19 cellular contexts compared by ENCODE assay signal in the genomic region with DNA sequence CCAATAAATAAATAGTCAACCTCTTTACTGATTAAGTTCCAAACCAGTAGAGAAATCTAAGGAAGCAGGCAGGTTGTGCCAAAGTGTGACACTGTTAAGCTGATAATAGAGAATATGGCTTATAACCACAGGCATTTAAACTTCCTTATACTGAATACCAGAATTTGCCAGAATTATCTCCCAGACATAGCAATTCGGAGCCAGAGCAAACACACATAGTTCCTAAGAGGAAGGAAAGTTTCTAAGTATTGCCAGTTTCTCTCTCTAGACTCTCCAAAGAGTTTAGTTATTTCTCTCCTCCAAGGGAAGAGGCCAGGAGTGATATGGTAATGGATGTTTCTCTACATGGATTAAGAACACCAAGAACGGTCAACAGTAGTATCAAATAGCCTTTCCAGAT.
"Had no signal": no experiment of that assay in that cellular context is flagged by ENCODE, and none has a peak within 500 bp of the region (broad histone marks: within the 10 kb centered on the region; RNA-seq: fewer than 3 reads in every experiment).

No MANE protein-coding gene starts in this region.

- H3K4me3 ChIP-seq: coronary artery, dorsolateral prefrontal cortex, esophagus muscularis mucosa, gastroesophageal sphincter, heart right ventricle, left lung, lower lobe of right lung, mucosa of descending colon had no signal

- H3K9me3 ChIP-seq: esophagus muscularis mucosa, gastroesophageal sphincter, heart right ventricle, left lung, lower lobe of right lung, mucosa of descending colon had no signal

- H3K27ac ChIP-seq: dorsolateral prefrontal cortex, esophagus muscularis mucosa, foreskin keratinocyte, gastroesophageal sphincter, heart right ventricle, left lung, lower lobe of right lung had no signal

- H3K9me3 Mint-ChIP-seq: mesothelial cell of epicardium had no signal

- H3K36me3 ChIP-seq: esophagus muscularis mucosa, gastroesophageal sphincter, heart right ventricle, left lung, lower lobe of right lung had no signal

- H3K36me3 Mint-ChIP-seq: mesothelial cell of epicardium had no signal

- H3K27me3 ChIP-seq: dorsolateral prefrontal cortex, esophagus muscularis mucosa, foreskin keratinocyte, gastroesophageal sphincter, heart right ventricle, left lung had no signal

- H3K27ac Mint-ChIP-seq: mesothelial cell of epicardium had no signal

- H3K4me1 ChIP-seq: esophagus muscularis mucosa, foreskin keratinocyte, gastroesophageal sphincter, left lung, lower lobe of right lung had no signal

- H3K4me3 Mint-ChIP-seq: mesothelial cell of epicardium had no signal

- DNase-seq: cerebellar nuclear complex; dermis blood vessel endothelial cell; dorsolateral prefrontal cortex; effector CD4-positive, alpha-beta T cell; effector memory CD4-positive, alpha-beta T cell; foreskin keratinocyte; head of caudate nucleus; heart right ventricle; hippocampal formation; left cardiac atrium; left lung; left ventricle myocardium superior; lower lobe of right lung; mesenchymal stem cell; mucosa of descending colon had no signal

- ATAC-seq: foreskin keratinocyte, gastroesophageal sphincter, left cardiac atrium, left lung, left ventricle myocardium superior, lower lobe of right lung, mucosa of descending colon had no signal

- H3K4me1 Mint-ChIP-seq: mesothelial cell of epicardium had no signal
